ENCODE assay signal across 35 cellular contexts in the genomic region with DNA sequence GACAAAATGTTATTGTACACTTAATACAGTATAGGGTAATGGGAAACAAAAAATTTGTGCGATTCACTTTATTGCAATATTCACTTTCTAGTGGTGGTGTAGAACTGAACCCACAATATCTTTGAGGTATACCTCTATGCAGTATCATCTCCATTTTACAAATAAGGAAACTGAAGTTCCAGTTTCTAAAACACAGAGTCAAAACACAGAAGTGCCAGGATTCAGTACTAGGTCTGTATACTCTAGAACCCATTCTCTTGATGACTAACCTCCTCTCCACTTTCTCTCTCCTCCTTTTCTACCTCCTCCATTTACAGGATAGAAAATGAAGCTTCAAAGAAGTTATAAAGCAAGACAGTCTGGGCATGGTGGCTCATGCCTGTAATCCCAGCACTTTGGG.
A peak's percentile ranks its signal among the peaks of the same experiment; 100 is the strongest.
DNase-seq lines count a peak whose midpoint lies in the region; ATAC-seq and TF ChIP-seq lines count a peak whose summit lies in the region.
"Had no signal": no experiment of that assay in that cellular context is flagged by ENCODE, and none has a peak within 500 bp of the region (broad histone marks: within the 10 kb centered on the region; RNA-seq: fewer than 3 reads in every experiment).

No MANE protein-coding gene starts in this region.

- H3K4me1 Mint-ChIP-seq in activated CD8-positive, alpha-beta T cell treated with anti-CD3 and anti-CD28 coated beads for 36 hours (ENCODE audit: low read depth), result peaks cover 14% of the 10 kb centered on the region
- peaks cover 17% of the 10 kb centered on the region for H3K4me1 Mint-ChIP-seq in activated CD8-positive, alpha-beta T cell treated with anti-CD3 and anti-CD28 coated beads, Interleukin-2, amount 10 ng/mL, durations not matched to agents 7 days and 5 days (ENCODE audit: low read depth)
- H3K4me1 Mint-ChIP-seq in activated T-helper 17 cell treated with anti-CD3 and anti-CD28 coated beads, Interleukin-2, amount 50 U/mL, for 72 hours, result peaks cover 19% of the 10 kb centered on the region

- H3K9me2 ChIP-seq in SK-N-SH, result no peaks in the 10 kb centered on the region

- peaks cover 6 to 7% of the 10 kb centered on the region in 2 experiments; a peak in 2 of 4 replicates for H3K4me1 ChIP-seq in SK-N-SH (ENCODE audit: control insufficient read depth in 1 of 2, insufficient read depth in 2 of 2, low read depth in 1 of 2, low read length in 1 of 2)

- intact Hi-C loops in activated CD8-positive, alpha-beta T cell treated with anti-CD3 and anti-CD28 coated beads for 36 hours (cut with micrococcal nuclease), result no loop called here

- TF ChIP-seq CTCF in activated CD8-positive, alpha-beta T cell treated with anti-CD3 and anti-CD28 coated beads for 36 hours (IDR thresholded peaks at IDR 0.05), result no peak
- TF ChIP-seq CTCF in SK-N-SH (IDR thresholded peaks at IDR 0.05), result no peak

- no peaks in the 10 kb centered on the region for H3K9me3 ChIP-seq in SK-N-SH

- no peak overlapping the region for H3K4me3 Mint-ChIP-seq in activated CD8-positive, alpha-beta T cell treated with anti-CD3 and anti-CD28 coated beads for 36 hours
- H3K4me3 Mint-ChIP-seq in activated CD8-positive, alpha-beta T cell treated with anti-CD3 and anti-CD28 coated beads, Interleukin-2, amount 10 ng/mL, durations not matched to agents 7 days and 5 days, result no peak overlapping the region
- H3K4me3 Mint-ChIP-seq in activated T-helper 17 cell treated with anti-CD3 and anti-CD28 coated beads, Interleukin-2, amount 50 U/mL, for 72 hours, result no peak overlapping the region
- H3K4me3 Mint-ChIP-seq: activated naive CD4-positive, alpha-beta T cell treated with anti-CD3 and anti-CD28 coated beads for 36 hours; activated T-cell treated with anti-CD3 and anti-CD28 coated beads, Interleukin-2, amount 50 U/mL, for 24 hours; brain; endodermal cell; natural killer cell treated with Interleukin-12 subunit alpha and Interleukin-12 subunit beta and Interleukin-15 and Interleukin-18, amount 100 ng/mL, for 72 hours; T-helper 2 cell treated with Interferon-gamma antibody and Interleukin-4, amounts not matched to agents 5 μg/mL and 100 μg/mL, for 36 hours; type B pancreatic cell had no signal

- peaks cover 0 to 7% of the 10 kb centered on the region in 2 experiments for H3K36me3 ChIP-seq in SK-N-SH (replicated peaks in 1 of 2; ENCODE audit: control insufficient read depth in 1 of 2, insufficient read depth in 2 of 2, low read length in 1 of 2)

- TF ChIP-seq EP300 in SK-N-SH (IDR thresholded peaks at IDR 0.05; ENCODE audit: borderline replicate concordance in 1 of 2, low read depth in 1 of 2, low read length in 1 of 2), result no peak

- H3K27me3 Mint-ChIP-seq in activated CD8-positive, alpha-beta T cell treated with anti-CD3 and anti-CD28 coated beads for 36 hours, result peaks cover 2% of the 10 kb centered on the region
- H3K27me3 Mint-ChIP-seq in activated CD8-positive, alpha-beta T cell treated with anti-CD3 and anti-CD28 coated beads, Interleukin-2, amount 10 ng/mL, durations not matched to agents 7 days and 5 days (ENCODE audit: low read depth), result peaks cover 2% of the 10 kb centered on the region
- H3K27me3 Mint-ChIP-seq in activated T-helper 17 cell treated with anti-CD3 and anti-CD28 coated beads, Interleukin-2, amount 50 U/mL, for 72 hours, result peaks cover 3% of the 10 kb centered on the region
- H3K27me3 Mint-ChIP-seq: brain, type B pancreatic cell had no signal

- no peak overlapping the region for H3K27ac Mint-ChIP-seq in activated CD8-positive, alpha-beta T cell treated with anti-CD3 and anti-CD28 coated beads for 36 hours
- H3K27ac Mint-ChIP-seq in activated CD8-positive, alpha-beta T cell treated with anti-CD3 and anti-CD28 coated beads, Interleukin-2, amount 10 ng/mL, durations not matched to agents 7 days and 5 days, result no peak overlapping the region
- H3K27ac Mint-ChIP-seq in activated T-helper 17 cell treated with anti-CD3 and anti-CD28 coated beads, Interleukin-2, amount 50 U/mL, for 72 hours, result no peak overlapping the region
- H3K27ac Mint-ChIP-seq: activated naive CD4-positive, alpha-beta T cell treated with anti-CD3 and anti-CD28 coated beads for 36 hours; activated T-cell treated with anti-CD3 and anti-CD28 coated beads, Interleukin-2, amount 50 U/mL, for 24 hours; brain; endodermal cell; natural killer cell treated with Interleukin-12 subunit alpha and Interleukin-12 subunit beta and Interleukin-15 and Interleukin-18, amount 100 ng/mL, for 72 hours; T-helper 2 cell treated with Interferon-gamma antibody and Interleukin-4, amounts not matched to agents 5 μg/mL and 100 μg/mL, for 36 hours; type B pancreatic cell had no signal

- CTCF ChIA-PET in activated CD8-positive, alpha-beta T cell treated with anti-CD3 and anti-CD28 coated beads for 36 hours (lab: Charles Lee), result no interaction called here
- CTCF ChIA-PET in activated CD8-positive, alpha-beta T cell treated with anti-CD3 and anti-CD28 coated beads, Interleukin-2, amount 10 ng/mL, durations not matched to agents 7 days and 5 days (lab: Charles Lee), result no interaction called here
- CTCF ChIA-PET in SK-N-SH (lab: Yijun Ruan, JAX), result interaction anchor here (1.3 kb wide), 1 partner anchor 9 kb away, joined by 4 read pairs; no protein-coding TSS in a partner anchor

- H3K9me3 Mint-ChIP-seq in activated CD8-positive, alpha-beta T cell treated with anti-CD3 and anti-CD28 coated beads for 36 hours, result no peaks in the 10 kb centered on the region
- no peaks in the 10 kb centered on the region for H3K9me3 Mint-ChIP-seq in activated CD8-positive, alpha-beta T cell treated with anti-CD3 and anti-CD28 coated beads, Interleukin-2, amount 10 ng/mL, durations not matched to agents 7 days and 5 days (ENCODE audit: insufficient read depth)
- no peaks in the 10 kb centered on the region for H3K9me3 Mint-ChIP-seq in activated T-helper 17 cell treated with anti-CD3 and anti-CD28 coated beads, Interleukin-2, amount 50 U/mL, for 72 hours
- H3K9me3 Mint-ChIP-seq: activated naive CD4-positive, alpha-beta T cell treated with anti-CD3 and anti-CD28 coated beads for 36 hours; activated T-cell treated with anti-CD3 and anti-CD28 coated beads, Interleukin-2, amount 50 U/mL, for 24 hours; natural killer cell treated with Interleukin-12 subunit alpha and Interleukin-12 subunit beta and Interleukin-15 and Interleukin-18, amount 100 ng/mL, for 72 hours; T-helper 2 cell treated with Interferon-gamma antibody and Interleukin-4, amounts not matched to agents 5 μg/mL and 100 μg/mL, for 36 hours; type B pancreatic cell had no signal

- H4K20me1 ChIP-seq in SK-N-SH (ENCODE audit: insufficient read depth), result peaks cover 35% of the 10 kb centered on the region

- H3K27me3 ChIP-seq in SK-N-SH (ENCODE audit: insufficient read depth), result no peaks in the 10 kb centered on the region
- H3K27me3 ChIP-seq: MG63 had no signal

- in situ Hi-C loops in ACHN (cut with HindIII; ENCODE audit: low pct_ligation_motif_present, low pct_unique_long_range_greater_than_20kb, low sequenced_read_pairs), result no loop called here

- H3K27ac ChIP-seq in SK-N-SH (ENCODE audit: low read depth in 2 of 2, low read length in 1 of 2), result no peak overlapping the region
- H3K27ac ChIP-seq: HL-60, KMS-11 had no signal

- no peak overlapping the region for H2AFZ ChIP-seq in SK-N-SH (ENCODE audit: low read depth)

- no peak overlapping the region for H3K4me2 ChIP-seq in SK-N-SH
- H3K4me2 ChIP-seq: KMS-11 had no signal

- H3F3A ChIP-seq in SK-N-SH (replicated peaks; ENCODE audit: insufficient read depth), result peaks cover 10% of the 10 kb centered on the region

- H3K36me3 Mint-ChIP-seq in activated CD8-positive, alpha-beta T cell treated with anti-CD3 and anti-CD28 coated beads for 36 hours (ENCODE audit: low read depth), result no peaks in the 10 kb centered on the region
- no peaks in the 10 kb centered on the region for H3K36me3 Mint-ChIP-seq in activated CD8-positive, alpha-beta T cell treated with anti-CD3 and anti-CD28 coated beads, Interleukin-2, amount 10 ng/mL, durations not matched to agents 7 days and 5 days (ENCODE audit: low read depth)
- peaks cover 2% of the 10 kb centered on the region for H3K36me3 Mint-ChIP-seq in activated T-helper 17 cell treated with anti-CD3 and anti-CD28 coated beads, Interleukin-2, amount 50 U/mL, for 72 hours (ENCODE audit: low read depth)
- H3K36me3 Mint-ChIP-seq: natural killer cell treated with Interleukin-12 subunit alpha and Interleukin-12 subunit beta and Interleukin-15 and Interleukin-18, amount 100 ng/mL, for 72 hours; type B pancreatic cell had no signal

- peak; percentile 28 for ATAC-seq in activated CD8-positive, alpha-beta T cell treated with anti-CD3 and anti-CD28 coated beads for 36 hours
- ATAC-seq in activated CD8-positive, alpha-beta T cell treated with anti-CD3 and anti-CD28 coated beads, Interleukin-2, amount 10 ng/mL, durations not matched to agents 7 days and 5 days, result no peak
- ATAC-seq in GM19351 (IDR thresholded peaks at IDR 0.05; ENCODE audit: unreplicated experiment) (peak; percentile 33), HG02870 (IDR thresholded peaks at IDR 0.05; ENCODE audit: unreplicated experiment) (peak; percentile 38)
- ATAC-seq in activated T-helper 17 cell treated with anti-CD3 and anti-CD28 coated beads, Interleukin-2, amount 50 U/mL, for 72 hours (replicated peaks), result peak; percentile 62
- ATAC-seq: natural killer cell treated with Interleukin-12 subunit alpha and Interleukin-12 subunit beta and Interleukin-15 and Interleukin-18, amount 100 ng/mL, for 72 hours had no signal

- no peak for TF ChIP-seq RAD21 in SK-N-SH (IDR thresholded peaks at IDR 0.05; ENCODE audit: low read length)

- POLR2A ChIA-PET in activated CD8-positive, alpha-beta T cell treated with anti-CD3 and anti-CD28 coated beads for 36 hours (lab: Charles Lee), result no interaction called here
- POLR2A ChIA-PET in activated CD8-positive, alpha-beta T cell treated with anti-CD3 and anti-CD28 coated beads, Interleukin-2, amount 10 ng/mL, durations not matched to agents 7 days and 5 days (lab: Charles Lee), result no interaction called here
- POLR2A ChIA-PET in SK-N-SH (lab: Yijun Ruan, JAX), result no interaction called here

- peaks cover 75% of the 10 kb centered on the region for H3K79me2 ChIP-seq in SK-N-SH (ENCODE audit: insufficient read depth)

- H3K4me3 ChIP-seq in SK-N-SH (ENCODE audit: low read depth in 2 of 2, low read length in 1 of 2), result no peak overlapping the region
- H3K4me3 ChIP-seq: MG63 had no signal

- WGBS in SK-N-SH (ENCODE audit: low lambda C conversion rate), result 88% methylated on average over 1 of the region's 1 CpG

- no peak for DNase-seq in activated CD8-positive, alpha-beta T cell treated with anti-CD3 and anti-CD28 coated beads for 36 hours
- DNase-seq in activated CD8-positive, alpha-beta T cell treated with anti-CD3 and anti-CD28 coated beads, Interleukin-2, amount 10 ng/mL, durations not matched to agents 7 days and 5 days, result no peak
- DNase-seq in ACHN (no peak), HCEC 1CT (no peak), SK-N-SH (no peak)
- DNase-seq: 8988T; activated CD8-positive, alpha-beta memory T cell treated with anti-CD3 and anti-CD28 coated beads for 24 hours; activated naive CD4-positive, alpha-beta T cell treated with anti-CD3 and anti-CD28 coated beads for 36 hours; activated T-cell treated with anti-CD3 and anti-CD28 coated beads, Interleukin-2, amount 50 U/mL, for 24 hours; amniotic stem cell; Calu3; cerebellar nuclear complex; dermis blood vessel endothelial cell; DMS79 treated with DMSO at 0.1 percent for 48 hours; endodermal cell; GDM1; GOT3; MG63; NCI-H1105 treated with DMSO at 0.1 percent for 48 hours; NCI-H187 treated with DMSO at 0.1 percent for 48 hours; NCI-H2171; NCI-H82; SHP77 treated with DMSO at 0.1 percent for 48 hours; stimulated activated CD4-positive, alpha-beta T cell treated with anti-CD3 and anti-CD28 coated beads, Interleukin-15, amount 100 ng/mL, for 24 hours; stimulated activated CD4-positive, alpha-beta T cell treated with anti-CD3 and anti-CD28 coated beads, Interleukin-4, amount 100 ng/mL, for 4 hours; substantia nigra had no signal

- no peak overlapping the region for H3K9ac ChIP-seq in SK-N-SH
- H3K9ac ChIP-seq: KMS-11 had no signal
